13 cellular contexts compared by ENCODE assay signal in the genomic region with DNA sequence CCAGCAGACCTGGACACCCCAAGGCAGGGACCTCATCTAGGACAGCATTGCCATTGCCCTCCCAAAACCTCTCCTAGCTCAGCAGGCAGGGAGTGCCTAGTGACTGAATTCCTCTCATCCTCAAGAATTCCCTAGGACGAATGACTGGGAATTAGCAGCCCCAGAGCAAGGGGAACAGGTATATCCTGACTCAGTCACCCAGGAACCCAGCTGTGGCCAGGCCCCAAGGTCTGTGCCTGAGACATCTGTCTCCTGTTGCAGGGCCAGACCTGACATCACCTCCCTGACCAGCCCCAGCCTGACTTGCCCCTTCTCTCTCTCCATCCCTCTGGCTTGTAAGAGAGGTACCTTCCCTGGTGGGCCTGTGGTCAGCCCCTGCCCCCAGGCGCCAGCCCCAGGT. TPM values are rescaled to one million over a fixed set of nuclear protein-coding genes. Genes with fewer than 3 reads are reported as not detected.
A peak's percentile ranks its signal among the peaks of the same experiment; 100 is the strongest.
DNase-seq lines count a peak whose midpoint lies in the region; ATAC-seq and TF ChIP-seq lines count a peak whose summit lies in the region.
"Had no signal": no experiment of that assay in that cellular context is flagged by ENCODE, and none has a peak within 500 bp of the region (broad histone marks: within the 10 kb centered on the region; RNA-seq: fewer than 3 reads in every experiment).

No MANE protein-coding gene starts in this region.

- H3K18ac ChIP-seq in mesendoderm (ENCODE audit: low read length), result no peak overlapping the region

- 100% methylated on average over 1 of the region's 2 CpGs for WGBS in mammary epithelial cell (ENCODE audit: low coverage, missing lambda C conversion rate)
- WGBS in mesendoderm (ENCODE audit: extremely low coverage, insufficient coverage, low lambda C conversion rate), result no CpG with 5 or more reads among the region's 2 CpGs

- peak overlapping the region in 7 of 8 donors; percentile 78 to 92 (median 87) for H3K27ac Mint-ChIP-seq in CD8-positive, alpha-beta memory T cell
- H3K27ac Mint-ChIP-seq in GM23338 (no peak overlapping the region), Caco-2 (ENCODE audit: unreplicated experiment) (no peak overlapping the region), HFFc6 (no peak overlapping the region)

- no peaks in the 10 kb centered on the region for H3F3A ChIP-seq in GM23338 (replicated peaks; ENCODE audit: low read depth)

- no peaks in the 10 kb centered on the region for H3K9me3 ChIP-seq in BLaER1 treated with 17β-estradiol and CSF1 and Interleukin-3, amounts not matched to agents 10 nM and 100 nM (replicated peaks in 1 of 11)
- H3K9me3 ChIP-seq in CD8-positive, alpha-beta memory T cell (ENCODE audit: low read length), result no peaks in the 10 kb centered on the region
- H3K9me3 ChIP-seq in mammary epithelial cell (replicated peaks; ENCODE audit: insufficient read depth, low read length), result no peaks in the 10 kb centered on the region
- H3K9me3 ChIP-seq in Caco-2, result no peaks in the 10 kb centered on the region
- H3K9me3 ChIP-seq: thyroid gland had no signal

- H2BK5ac ChIP-seq in mesendoderm (ENCODE audit: low read length), result no peak overlapping the region

- H4K8ac ChIP-seq in mesendoderm (ENCODE audit: low read depth, low read length), result no peak overlapping the region

- no peak for DNase-seq in CD8-positive, alpha-beta memory T cell
- peak; percentile 39 for DNase-seq in mammary epithelial cell
- DNase-seq in mesendoderm, result peak; percentile 26
- no peak for DNase-seq in GM23338 (ENCODE audit: low spot score)
- no peak for DNase-seq in Caco-2
- no peak for DNase-seq in HFFc6
- DNase-seq: activated CD4-positive, alpha-beta T cell treated with anti-CD3 and anti-CD28 coated beads, Interleukin-2, amount 50 U/mL, for 1 hour; NCI-H2081; T1000; thyroid gland had no signal

- H3K27me3 ChIP-seq in BLaER1 treated with 17β-estradiol and CSF1 and Interleukin-3, amounts not matched to agents 10 nM and 100 nM, result no peaks in the 10 kb centered on the region
- H3K27me3 ChIP-seq in CD8-positive, alpha-beta memory T cell (ENCODE audit: insufficient read depth, low read length, poor library complexity, severe bottlenecking), result no peaks in the 10 kb centered on the region
- H3K27me3 ChIP-seq in mammary epithelial cell (ENCODE audit: insufficient read depth, low read length) (no peaks in the 10 kb centered on the region), mesendoderm (ENCODE audit: insufficient read depth, low read length, poor library complexity) (no peaks in the 10 kb centered on the region), GM23338 (ENCODE audit: insufficient read depth) (no peaks in the 10 kb centered on the region), Caco-2 (replicated peaks; ENCODE audit: control insufficient read depth, insufficient read depth, low read length) (no peaks in the 10 kb centered on the region)
- H3K27me3 ChIP-seq: cardiac muscle cell, thyroid gland had no signal

- ATAC-seq in GM19467 (IDR thresholded peaks at IDR 0.05; ENCODE audit: unreplicated experiment), result no peak
- no peak for ATAC-seq in GM23338

- H3K56ac ChIP-seq in mesendoderm (ENCODE audit: low read length), result no peak overlapping the region

- peak overlapping the region; percentile 80 to 99 (median 97); a peak in 21 of 22 replicates for H3K4me2 ChIP-seq in BLaER1 treated with 17β-estradiol and CSF1 and Interleukin-3, amounts not matched to agents 10 nM and 100 nM
- H3K4me2 ChIP-seq in mammary epithelial cell (ENCODE audit: insufficient read depth, low read depth, low read length), result no peak overlapping the region
- H3K4me2 ChIP-seq in mesendoderm (ENCODE audit: low read length), result no peak overlapping the region
- H3K4me2 ChIP-seq in GM23338, result no peak overlapping the region

- H3K4me3 ChIP-seq in BLaER1 treated with 17β-estradiol and CSF1 and Interleukin-3, amounts not matched to agents 10 nM and 100 nM, result no peak overlapping the region; a peak in 1 of 20 replicates
- no peak overlapping the region for H3K4me3 ChIP-seq in CD8-positive, alpha-beta memory T cell (ENCODE audit: low read length)
- H3K4me3 ChIP-seq in mammary epithelial cell (replicated peaks in 1 of 3; ENCODE audit: insufficient read depth in 1 of 3, low read depth in 2 of 3, low read length in 3 of 3) (no peak overlapping the region), mesendoderm (ENCODE audit: low read length) (no peak overlapping the region), GM23338 (no peak overlapping the region), Caco-2 (ENCODE audit: low read depth, low read length) (no peak overlapping the region)
- H3K4me3 ChIP-seq: cardiac muscle cell, thyroid gland had no signal

- H4K5ac ChIP-seq in mesendoderm (ENCODE audit: low read length), result no peak overlapping the region

- peak overlapping the region in 1 of 7 donors; percentile 62 for H3K4me3 Mint-ChIP-seq in CD8-positive, alpha-beta memory T cell
- H3K4me3 Mint-ChIP-seq in GM23338 (no peak overlapping the region), Caco-2 (ENCODE audit: unreplicated experiment) (no peak overlapping the region), HFFc6 (no peak overlapping the region)

- peaks cover 0 to 15% (median 0%) of the 10 kb centered on the region in 11 experiments; a peak in 3 of 22 replicates for H4K20me1 ChIP-seq in BLaER1 treated with 17β-estradiol and CSF1 and Interleukin-3, amounts not matched to agents 10 nM and 100 nM
- H4K20me1 ChIP-seq in mammary epithelial cell (ENCODE audit: insufficient read depth, low read length), result no peaks in the 10 kb centered on the region
- H4K20me1 ChIP-seq in GM23338 (replicated peaks; ENCODE audit: insufficient read depth), result no peaks in the 10 kb centered on the region; the same call in 1 of the 2 replicates

- H3K9ac ChIP-seq in BLaER1 treated with 17β-estradiol and CSF1 and Interleukin-3, amounts not matched to agents 10 nM and 100 nM, result 0 out of 22 replicates have a peak overlapping the region, but pooled peaks of 4 of the 11 experiments have one; percentile 5 to 73 (median 13)
- H3K9ac ChIP-seq in mammary epithelial cell (ENCODE audit: insufficient read depth, low read length) (no peak overlapping the region), mesendoderm (ENCODE audit: low read length) (no peak overlapping the region)

- TF ChIP-seq CTCF in mammary epithelial cell (conservative IDR thresholded peaks at IDR 0.05 in 1 of 2, IDR thresholded peaks at IDR 0.05 in 1 of 2; ENCODE audit: extremely low read depth in 1 of 2, insufficient read depth in 1 of 2, low read depth in 1 of 2, low read length in 2 of 2) (no peak), GM23338 (conservative IDR thresholded peaks at IDR 0.05; ENCODE audit: low read depth in 2 of 2) (no peak), Caco-2 (IDR thresholded peaks at IDR 0.05; ENCODE audit: insufficient read depth in 1 of 2, low read depth in 1 of 2, low read length in 1 of 2, severe bottlenecking in 1 of 2, unreplicated experiment in 1 of 2) (no peak), HFFc6 (IDR thresholded peaks at IDR 0.05) (no peak)

- no peak overlapping the region for H3K23ac ChIP-seq in mesendoderm (ENCODE audit: low read length)

- in situ Hi-C loops in mammary epithelial cell (cut with MboI; ENCODE audit: low sequenced_read_pairs in 2 of 2), result no loop called here

- BruUV-seq in mammary epithelial cell (replicated peaks; lab: Mats Ljungman, UMichigan) (no TSS peak), Caco-2 (replicated peaks; lab: Mats Ljungman, UMichigan) (no TSS peak)

- intact Hi-C loops in mammary epithelial cell (cut with micrococcal nuclease) (no loop called here), Caco-2 (cut with micrococcal nuclease; ENCODE audit: unreplicated experiment) (no loop called here)

- peaks cover 0 to 20% (median 1%) of the 10 kb centered on the region in 3 donors for H3K36me3 Mint-ChIP-seq in CD8-positive, alpha-beta memory T cell
- H3K36me3 Mint-ChIP-seq in GM23338 (ENCODE audit: low read depth) (peaks cover 6% of the 10 kb centered on the region; the same call in 2 of the 3 replicates), Caco-2 (ENCODE audit: insufficient read depth, unreplicated experiment) (peaks cover 24% of the 10 kb centered on the region), HFFc6 (ENCODE audit: low read depth) (no peaks in the 10 kb centered on the region)

- CTCF ChIA-PET in CD8-positive, alpha-beta memory T cell (lab: Charles Lee), result interaction anchor here (3.3 to 20.8 kb wide), 2 partner anchors 13 to 33 kb away, joined by 13 to 222 read pairs; no protein-coding TSS in a partner anchor
- CTCF ChIA-PET in mammary epithelial cell (lab: Charles Lee; ENCODE audit: low non-redundant PET) (no interaction called here), Caco-2 (lab: Charles Lee) (no interaction called here)

- H2AFZ ChIP-seq in mammary epithelial cell (ENCODE audit: low read depth, low read length) (no peak overlapping the region), GM23338 (no peak overlapping the region)

- no peaks in the 10 kb centered on the region for H3K9me2 ChIP-seq in GM23338 (ENCODE audit: insufficient read depth)

- no peak overlapping the region for H2BK120ac ChIP-seq in mesendoderm (ENCODE audit: low read depth, low read length)

- POLR2A ChIA-PET in CD8-positive, alpha-beta memory T cell (lab: Charles Lee), result interaction anchor here (1.4 kb wide), 1 partner anchor 14 kb away, joined by 5 read pairs; no protein-coding TSS in a partner anchor
- POLR2A ChIA-PET in Caco-2 (lab: Charles Lee), result no interaction called here

- H2AK5ac ChIP-seq in mesendoderm (ENCODE audit: low read length), result no peak overlapping the region

- H3K27me3 Mint-ChIP-seq in CD8-positive, alpha-beta memory T cell, result no peaks in the 10 kb centered on the region
- peaks cover 19% of the 10 kb centered on the region for H3K27me3 Mint-ChIP-seq in GM23338 (ENCODE audit: insufficient read depth, low read depth, poor library complexity)
- H3K27me3 Mint-ChIP-seq in Caco-2 (ENCODE audit: insufficient read depth, unreplicated experiment), result no peaks in the 10 kb centered on the region
- peaks cover 2% of the 10 kb centered on the region; the same call in 1 of the 2 replicates for H3K27me3 Mint-ChIP-seq in HFFc6 (ENCODE audit: insufficient read depth)

- H3K36me3 ChIP-seq in BLaER1 treated with 17β-estradiol and CSF1 and Interleukin-3, amounts not matched to agents 10 nM and 100 nM, result peaks cover 13 to 41% (median 29%) of the 10 kb centered on the region in 11 experiments
- H3K36me3 ChIP-seq in CD8-positive, alpha-beta memory T cell (ENCODE audit: insufficient read depth, low read length), result no peaks in the 10 kb centered on the region
- H3K36me3 ChIP-seq in mammary epithelial cell (ENCODE audit: insufficient read depth, low read length) (no peaks in the 10 kb centered on the region), mesendoderm (ENCODE audit: control insufficient read depth, insufficient read depth, low read length) (no peaks in the 10 kb centered on the region), GM23338 (ENCODE audit: insufficient read depth) (no peaks in the 10 kb centered on the region), Caco-2 (ENCODE audit: control insufficient read depth, insufficient read depth, low read length) (no peaks in the 10 kb centered on the region; the same call in 1 of the 2 replicates)
- H3K36me3 ChIP-seq: cardiac muscle cell, thyroid gland had no signal

- peaks cover 59 to 85% (median 60%) of the 10 kb centered on the region in 3 donors for H3K4me1 Mint-ChIP-seq in CD8-positive, alpha-beta memory T cell
- H3K4me1 Mint-ChIP-seq in GM23338 (peaks cover 17% of the 10 kb centered on the region), Caco-2 (ENCODE audit: low read depth, unreplicated experiment) (peaks cover 17% of the 10 kb centered on the region), HFFc6 (ENCODE audit: low read depth) (peaks cover 60% of the 10 kb centered on the region)

- no peak overlapping the region for H3K4ac ChIP-seq in mesendoderm (ENCODE audit: low read depth, low read length)

- H3K9me3 Mint-ChIP-seq in CD8-positive, alpha-beta memory T cell, result no peaks in the 10 kb centered on the region
- H3K9me3 Mint-ChIP-seq in GM23338, result no peaks in the 10 kb centered on the region
- no peaks in the 10 kb centered on the region for H3K9me3 Mint-ChIP-seq in Caco-2 (ENCODE audit: unreplicated experiment)
- no peaks in the 10 kb centered on the region for H3K9me3 Mint-ChIP-seq in HFFc6

- dilution Hi-C loops in mammary epithelial cell (cut with HindIII; ENCODE audit: low sequenced_read_pairs), result no loop called here

- H3K27ac ChIP-seq in BLaER1 treated with 17β-estradiol and CSF1 and Interleukin-3, amounts not matched to agents 10 nM and 100 nM, result peak overlapping the region; percentile 83 to 99 (median 90); a peak in 20 of 22 replicates
- no peak overlapping the region for H3K27ac ChIP-seq in CD8-positive, alpha-beta memory T cell (ENCODE audit: low read depth, low read length)
- H3K27ac ChIP-seq in mammary epithelial cell (ENCODE audit: insufficient read depth, low read depth, low read length) (no peak overlapping the region), mesendoderm (ENCODE audit: low read depth, low read length) (no peak overlapping the region), GM23338 (ENCODE audit: low read depth) (no peak overlapping the region)
- H3K27ac ChIP-seq: cardiac muscle cell had no signal

- H3K79me1 ChIP-seq in mesendoderm (ENCODE audit: low read length), result peaks cover 2% of the 10 kb centered on the region

- H2BK15ac ChIP-seq in mesendoderm (replicated peaks; ENCODE audit: low read depth), result no peak overlapping the region

- H3K79me2 ChIP-seq in mammary epithelial cell (ENCODE audit: insufficient read depth, low read length) (peaks cover 3% of the 10 kb centered on the region), mesendoderm (ENCODE audit: control insufficient read depth, insufficient read depth, low read length) (no peaks in the 10 kb centered on the region), GM23338 (replicated peaks; ENCODE audit: insufficient read depth) (no peaks in the 10 kb centered on the region)

- peaks cover 78 to 100% (median 92%) of the 10 kb centered on the region in 10 experiments for H3K4me1 ChIP-seq in BLaER1 treated with 17β-estradiol and CSF1 and Interleukin-3, amounts not matched to agents 10 nM and 100 nM
- H3K4me1 ChIP-seq in CD8-positive, alpha-beta memory T cell (ENCODE audit: insufficient read depth, low read length), result peaks cover 74% of the 10 kb centered on the region
- H3K4me1 ChIP-seq in mammary epithelial cell (ENCODE audit: insufficient read depth, low read length) (peaks cover 33% of the 10 kb centered on the region), mesendoderm (ENCODE audit: control insufficient read depth, low read depth, low read length) (peaks cover 6% of the 10 kb centered on the region), GM23338 (ENCODE audit: insufficient read depth) (peaks cover 14% of the 10 kb centered on the region), Caco-2 (peaks cover 22% of the 10 kb centered on the region)

RNA-seq across cellular contexts. Expression of a gene that starts 39.0 kb away (rescaled TPM):
- total RNA-seq in CD8-positive, alpha-beta memory T cell, result under 1 TPM; 0.31 to 0.48 TPM
- not detected for polyA plus RNA-seq in CD8-positive, alpha-beta memory T cell
- total RNA-seq in mammary epithelial cell, result 1 to 10 TPM; 1.0 to 2.8 TPM
- 0.22 TPM for polyA plus RNA-seq in mammary epithelial cell
- polyA minus RNA-seq in mammary epithelial cell, result 0.10 TPM
- 1.8 TPM for polyA plus RNA-seq in mesendoderm (2013, experiment 1 of 2)
- polyA plus RNA-seq in mesendoderm (2013, experiment 2 of 2), result 1.6 TPM
- 2.1 and 2.2 TPM in 2 replicates for total RNA-seq in GM23338 (2014; rRNA removed; shearing (Covaris generic))
- polyA plus RNA-seq in GM23338 (2016; fragmentation: Nextera tagmentation; extraction: Ambion mirVana), result 0.68 and 0.74 TPM in 2 replicates
- 7.0 and 8.6 TPM in 2 replicates for total RNA-seq in Caco-2 (2022)
- under 1 TPM; 0.11 to 0.24 (median 0.19) TPM for total RNA-seq in HFFc6 (2021; fragmentation: NEBNext Ultra II Directional; extraction: Animal tissue kit (Norgen Biotek cat#: 25700))

Comparison
In these comparisons a context has a peak if more than half of its experiments do, and no peak if none do; other contexts are left out.
1. H3K27ac ChIP-seq: peak in BLaER1 treated with 17β-estradiol and CSF1 and Interleukin-3, amounts not matched to agents 10 nM and 100 nM (11 of 11); none in CD8-positive, alpha-beta memory T cell (single experiment), mammary epithelial cell (single experiment), mesendoderm (single experiment) and GM23338 (single experiment).
2. H3K4me2 ChIP-seq: peak in BLaER1 treated with 17β-estradiol and CSF1 and Interleukin-3, amounts not matched to agents 10 nM and 100 nM (11 of 11); none in mammary epithelial cell (single experiment), mesendoderm (single experiment) and GM23338 (single experiment).
3. DNase-seq: peak in mammary epithelial cell (single experiment) and mesendoderm (single experiment); none in CD8-positive, alpha-beta memory T cell (0 of 5), GM23338 (single experiment), Caco-2 (0 of 2) and HFFc6 (single experiment).
4. H3K27ac Mint-ChIP-seq: peak in CD8-positive, alpha-beta memory T cell (7 of 8); none in GM23338 (single experiment), Caco-2 (single experiment) and HFFc6 (single experiment).